ENCODE assay signal across 1 cellular context in genomic region chr12:54324617-54325441, GRCh38.
TF ChIP-seq lines count a peak whose summit lies in the region.

TSS of gene COPZ1 (plus strand) at chr12:54325131. CDS start at chr12:54325164, 33 bp downstream.

TF ChIP-seq in HepG2, 621 proteins besides CTCF, POLR2A, EP300 and RAD21 (continued from another document and continues in another):
- TF ChIP-seq MLXIP (CRISPR knock-in tag; IDR thresholded peaks at IDR 0.05; ENCODE audit: borderline replicate concordance) = 0 out of 2 replicates have a peak, but pooled peaks have one; percentile 74
- TF ChIP-seq MXD4 (CRISPR knock-in tag; IDR thresholded peaks at IDR 0.05) = peak; percentile 62
- TF ChIP-seq GLMP (CRISPR knock-in tag; IDR thresholded peaks at IDR 0.05; ENCODE audit: borderline replicate concordance) = no peak
- 0 out of 2 replicates have a peak, but pooled peaks have one; percentile 4 for TF ChIP-seq DNMT3B (CRISPR knock-in tag; conservative IDR thresholded peaks at IDR 0.05)
- peak; percentile 78; the same call in 1 of the 2 replicates for TF ChIP-seq ARID4A (CRISPR knock-in tag; IDR thresholded peaks at IDR 0.05; ENCODE audit: borderline replicate concordance)
- no peak for TF ChIP-seq CHCHD3 (CRISPR knock-in tag; IDR thresholded peaks at IDR 0.05)
- TF ChIP-seq SIN3A (IDR thresholded peaks at IDR 0.05; ENCODE audit: borderline replicate concordance, low read depth, low read length) = peak; percentile 84; the same call in 1 of the 2 replicates
- no peak; the same call in 1 of the 2 replicates for TF ChIP-seq EEA1 (CRISPR knock-in tag; IDR thresholded peaks at IDR 0.05; ENCODE audit: borderline replicate concordance)
- TF ChIP-seq NCOR1 (IDR thresholded peaks at IDR 0.05; ENCODE audit: borderline replicate concordance, low read length) = peak; percentile 27; the same call in 1 of the 2 replicates
- no peak for TF ChIP-seq KIAA2018 (CRISPR knock-in tag; IDR thresholded peaks at IDR 0.05; ENCODE audit: borderline replicate concordance)
- peak; percentile 88 for TF ChIP-seq ELF1 (CRISPR knock-in tag; IDR thresholded peaks at IDR 0.05)
- no peak for TF ChIP-seq CBX2 (IDR thresholded peaks at IDR 0.05; ENCODE audit: low read depth, low read length)
- no peak for TF ChIP-seq CBX2 (CRISPR knock-in tag; IDR thresholded peaks at IDR 0.05; ENCODE audit: low read depth)
- no peak for TF ChIP-seq ZNF629 (CRISPR knock-in tag; conservative IDR thresholded peaks at IDR 0.05)
- no peak for TF ChIP-seq ZNF383 (CRISPR knock-in tag; IDR thresholded peaks at IDR 0.05; ENCODE audit: borderline replicate concordance)
- peak; percentile 71 for TF ChIP-seq NR2F6 (IDR thresholded peaks at IDR 0.05)
- TF ChIP-seq NR2F6 (CRISPR knock-in tag; IDR thresholded peaks at IDR 0.05) = peak; percentile 69; the same call in 1 of the 2 replicates
- TF ChIP-seq ZNF546 (CRISPR knock-in tag; conservative IDR thresholded peaks at IDR 0.05) = no peak
- TF ChIP-seq SRY (CRISPR knock-in tag; IDR thresholded peaks at IDR 0.05) = peak; percentile 47; the same call in 1 of the 2 replicates
- no peak for TF ChIP-seq CBX5 (CRISPR knock-in tag; IDR thresholded peaks at IDR 0.05; ENCODE audit: borderline replicate concordance)
- no peak for TF ChIP-seq PRDM4 (CRISPR knock-in tag; IDR thresholded peaks at IDR 0.05; ENCODE audit: borderline replicate concordance)
- no peak for TF ChIP-seq PRMT3 (CRISPR knock-in tag; IDR thresholded peaks at IDR 0.05; ENCODE audit: borderline replicate concordance, low read depth)
- TF ChIP-seq ZNF30 (CRISPR knock-in tag; IDR thresholded peaks at IDR 0.05) = no peak
- 0 out of 2 replicates have a peak, but pooled peaks have one; percentile 3 for TF ChIP-seq HOXA5 (CRISPR knock-in tag; IDR thresholded peaks at IDR 0.05)
- TF ChIP-seq FOXK1 (CRISPR knock-in tag; IDR thresholded peaks at IDR 0.05; ENCODE audit: borderline replicate concordance, low read depth) = peak; percentile 63; the same call in 1 of the 2 replicates
- TF ChIP-seq DZIP1 (CRISPR knock-in tag; IDR thresholded peaks at IDR 0.05) = no peak
- TF ChIP-seq HDAC2 (CRISPR knock-in tag; IDR thresholded peaks at IDR 0.05) = peak; percentile 30; the same call in 1 of the 2 replicates
- no peak for TF ChIP-seq RNF2 (conservative IDR thresholded peaks at IDR 0.05; ENCODE audit: low read depth)
- no peak for TF ChIP-seq ZNF670 (CRISPR knock-in tag; IDR thresholded peaks at IDR 0.05; ENCODE audit: borderline replicate concordance)
- TF ChIP-seq ZNF335 (CRISPR knock-in tag; IDR thresholded peaks at IDR 0.05) = 0 out of 2 replicates have a peak, but pooled peaks have one; percentile 68
- peak; percentile 57; the same call in 1 of the 2 replicates for TF ChIP-seq MYC (CRISPR knock-in tag; IDR thresholded peaks at IDR 0.05; ENCODE audit: borderline replicate concordance)
- peak; percentile 48 for TF ChIP-seq FOXO1 (CRISPR knock-in tag; IDR thresholded peaks at IDR 0.05)
- TF ChIP-seq ZNF138 (CRISPR knock-in tag; IDR thresholded peaks at IDR 0.05; ENCODE audit: low read depth) = 0 out of 2 replicates have a peak, but pooled peaks have one; percentile 71
- TF ChIP-seq SRSF9 (IDR thresholded peaks at IDR 0.05; ENCODE audit: borderline replicate concordance, insufficient read depth, low read depth, low read length, poor library complexity, severe bottlenecking) = no peak
- TF ChIP-seq ZNF251 (CRISPR knock-in tag; IDR thresholded peaks at IDR 0.05) = no peak
- peak; percentile 83 for TF ChIP-seq SMC3 (IDR thresholded peaks at IDR 0.05; ENCODE audit: low read length)
- TF ChIP-seq RFX3 (CRISPR knock-in tag; IDR thresholded peaks at IDR 0.05) = peak; percentile 77
- TF ChIP-seq MLLT10 (CRISPR knock-in tag; IDR thresholded peaks at IDR 0.05) = peak; percentile 65; the same call in 1 of the 2 replicates
- peak; percentile 52; the same call in 1 of the 2 replicates for TF ChIP-seq SALL1 (CRISPR knock-in tag; IDR thresholded peaks at IDR 0.05)
